In genomic region chr2:19568809-19569208, GRCh38 we compare ENCODE assay signal across 14 cellular contexts.
"Had no signal": no experiment of that assay in that cellular context is flagged by ENCODE, and none has a peak within 500 bp of the region (broad histone marks: within the 10 kb centered on the region; RNA-seq: fewer than 3 reads in every experiment).

No MANE protein-coding gene starts in this region.

- H3K4me3 ChIP-seq: colonic mucosa, pancreas, smooth muscle cell, tibial nerve had no signal

- ATAC-seq: foreskin keratinocyte; left cardiac atrium; right cardiac atrium; stimulated activated effector memory CD8-positive, alpha-beta T cell treated with anti-CD3 and anti-CD28 coated beads, Interleukin-12 subunit alpha, Interleukin-12 subunit beta, amount 100 ng/mL, for 72 hours; stimulated activated naive CD8-positive, alpha-beta T cell treated with anti-CD3 and anti-CD28 coated beads, Interleukin-15, Interleukin-2, amounts not matched to agents 100 U/mL and 50 U/mL, for 24 hours had no signal

- H3K27ac ChIP-seq: colonic mucosa, foreskin keratinocyte, pancreas, tibial nerve had no signal

- H3K27me3 ChIP-seq: colonic mucosa, foreskin keratinocyte, tibial nerve had no signal

- H3K9me3 ChIP-seq: colonic mucosa, pancreas, tibial nerve had no signal

- H3K4me2 ChIP-seq: smooth muscle cell had no signal

- DNase-seq: colonic mucosa; dermis blood vessel endothelial cell; foreskin keratinocyte; kidney; left cardiac atrium; occipital lobe; pancreas; right cardiac atrium; stimulated activated CD4-positive, alpha-beta T cell treated with anti-CD3 and anti-CD28 coated beads, Interleukin-4, amount 100 ng/mL, for 1 hour; stimulated activated CD8-positive, alpha-beta memory T cell treated with anti-CD3 and anti-CD28 coated beads, Interleukin-4, amount 100 ng/mL, for 48 hours; stimulated activated naive CD8-positive, alpha-beta T cell treated with anti-CD3 and anti-CD28 coated beads, Interleukin-15, Interleukin-2, amounts not matched to agents 100 U/mL and 50 U/mL, for 24 hours had no signal

- H3K36me3 ChIP-seq: colonic mucosa, pancreas, tibial nerve had no signal

- H3K4me1 ChIP-seq: colonic mucosa, foreskin keratinocyte, pancreas, tibial nerve had no signal
